Comparison of ENCODE assay signal across 15 cellular contexts in genomic region chr5:73290242-73290641, GRCh38.
DNase-seq lines count a peak whose midpoint lies in the region; ATAC-seq, FAIRE-seq and TF ChIP-seq lines count a peak whose summit lies in the region.
"Had no signal": no experiment of that assay in that cellular context is flagged by ENCODE, and none has a peak within 500 bp of the region (broad histone marks: within the 10 kb centered on the region; RNA-seq: fewer than 3 reads in every experiment).

No MANE protein-coding gene starts in this region.

- H2BK120ac ChIP-seq in H1 (replicated peaks; ENCODE audit: low read depth, low read length), result no peak overlapping the region

- H3K14ac ChIP-seq in H1 (ENCODE audit: insufficient read length), result no peak overlapping the region

- H4K5ac ChIP-seq in H1 (ENCODE audit: insufficient read length, low read depth, low read length), result no peak overlapping the region

- no peak overlapping the region for H3K23ac ChIP-seq in H1 (ENCODE audit: insufficient read length)

- no peaks in the 10 kb centered on the region; the same call in 1 of the 2 replicates for H3K23me2 ChIP-seq in H1 (ENCODE audit: low read depth, low read length)

- H3K4ac ChIP-seq in H1 (replicated peaks; ENCODE audit: insufficient read length, low read depth, low read length), result no peak overlapping the region

- H3K4me2 ChIP-seq in H1 (ENCODE audit: insufficient read depth in 1 of 2, low read depth in 2 of 2, low read length in 2 of 2) (no peak overlapping the region), osteoblast (ENCODE audit: insufficient read depth, low read length) (no peak overlapping the region)
- H3K4me2 ChIP-seq: BLaER1 treated with 17β-estradiol and CSF1 and Interleukin-3, amounts not matched to agents 10 nM and 100 nM had no signal

- no peak overlapping the region; the same call in 1 of the 2 replicates for H2BK20ac ChIP-seq in H1 (ENCODE audit: low read length)

- DNase-seq in AG04450 (ENCODE audit: low read depth, low spot score), result no peak
- no peak for DNase-seq in HFFc6
- DNase-seq in H1 (ENCODE audit: low read depth in 1 of 2, low spot score in 2 of 2), result no peak
- DNase-seq in osteoblast (ENCODE audit: insufficient read length, low spot score, missing footprints), result no peak
- DNase-seq in SIG-M5 (lab: John Stamatoyannopoulos, UW), result no peak
- DNase-seq: 8988T; CD4-positive, alpha-beta T cell; DMS79; H7; KG1 had no signal

- WGBS in H1 (ENCODE audit: extremely low coverage in 1 of 2, insufficient coverage in 1 of 2, insufficient read length in 1 of 2, insufficient replicate concordance in 2 of 2, low coverage in 1 of 2, low lambda C conversion rate in 2 of 2, missing lambda C conversion rate in 1 of 2), 2 experiments, result 89% methylated on average over 3 of the region's 3 CpGs; no CpG with 5 or more reads in 1 of the 2 experiments

- no peak overlapping the region for H3K18ac ChIP-seq in H1 (ENCODE audit: extremely low read depth, low read length)

- H3K79me2 ChIP-seq in H1 (ENCODE audit: control insufficient read depth in 1 of 2, insufficient read depth in 2 of 2, low read length in 2 of 2) (no peaks in the 10 kb centered on the region), osteoblast (ENCODE audit: insufficient read depth, low read length) (no peaks in the 10 kb centered on the region)

- CTCF ChIA-PET in AG04450 (lab: Charles Lee), result interaction anchor here (0.8 to 1.2 kb wide), 2 partner anchors 10 to 23 kb away, joined by 3 read pairs; no protein-coding TSS in a partner anchor
- CTCF ChIA-PET in H1 (lab: Charles Lee; ENCODE audit: partially characterized antibody), result interaction anchor here (1.0 to 1.3 kb wide), 3 partner anchors 9 to 74 kb away, joined by 3 to 4 read pairs (median 3); no protein-coding TSS in a partner anchor

- H2AFZ ChIP-seq in H1 (ENCODE audit: low read length) (no peak overlapping the region), osteoblast (ENCODE audit: low read length) (no peak overlapping the region)

- no peak overlapping the region for H2BK5ac ChIP-seq in H1 (ENCODE audit: low read depth, low read length)

- H2BK15ac ChIP-seq in H1 (ENCODE audit: low read length), result no peak overlapping the region

- TF ChIP-seq CTCF in AG04450 (IDR thresholded peaks at IDR 0.05; ENCODE audit: low read depth, low read length) (peak; percentile 20; the same call in 1 of the 2 replicates), HFFc6 (IDR thresholded peaks at IDR 0.05) (peak; percentile 39; the same call in 1 of the 2 replicates), H1 (IDR thresholded peaks at IDR 0.05; ENCODE audit: control extremely low read depth in 1 of 3, insufficient read depth in 1 of 3, low read depth in 1 of 3, low read length in 3 of 3) (no peak), osteoblast (IDR thresholded peaks at IDR 0.05; ENCODE audit: extremely low read depth, low read depth, low read length) (peak; percentile 6)

- H3K36me3 ChIP-seq in H1 (ENCODE audit: control insufficient read depth in 2 of 4, insufficient read depth in 4 of 4, low read length in 3 of 4) (no peaks in the 10 kb centered on the region), osteoblast (ENCODE audit: insufficient read depth, low read length) (no peaks in the 10 kb centered on the region)
- H3K36me3 ChIP-seq: BLaER1 treated with 17β-estradiol and CSF1 and Interleukin-3, amounts not matched to agents 10 nM and 100 nM had no signal

- 0 out of 2 replicates have a peak, but pooled peaks cover 3% of the 10 kb centered on the region for H3K9me3 Mint-ChIP-seq in HFFc6

- H3K4me3 Mint-ChIP-seq in HFFc6, result no peak overlapping the region
- H3K4me3 Mint-ChIP-seq: CD4-positive, alpha-beta T cell; IgD-negative memory B cell had no signal

- no peak for TF ChIP-seq POLR2A in H1 (IDR thresholded peaks at IDR 0.05; ENCODE audit: control extremely low read depth in 1 of 2, low read depth in 2 of 2, low read length in 2 of 2)

- TF ChIP-seq RAD21 in H1 (IDR thresholded peaks at IDR 0.05 in 1 of 2, conservative IDR thresholded peaks at IDR 0.05 in 1 of 2; ENCODE audit: low read depth in 2 of 2, low read length in 2 of 2), result no peak

- no peak overlapping the region for H4K8ac ChIP-seq in H1 (ENCODE audit: extremely low read depth, insufficient read depth, low read length)

- no peaks in the 10 kb centered on the region for H3K79me1 ChIP-seq in H1 (ENCODE audit: low read depth, low read length)

- no peak for FAIRE-seq in H1 (lab: Jason Lieb, UNC)
- FAIRE-seq: GM12891 had no signal

- no peak for ATAC-seq in GM21390 (IDR thresholded peaks at IDR 0.05; ENCODE audit: unreplicated experiment)
- no peak for ATAC-seq in HG02884 (IDR thresholded peaks at IDR 0.05; ENCODE audit: unreplicated experiment)

- no peak overlapping the region for H4K91ac ChIP-seq in H1 (replicated peaks; ENCODE audit: insufficient read length, low read length)

- H3K27ac ChIP-seq in AG04450 (ENCODE audit: low read depth, low read length) (no peak overlapping the region), H1 (ENCODE audit: low read depth, low read length) (no peak overlapping the region), osteoblast (ENCODE audit: low read depth, low read length) (no peak overlapping the region)
- H3K27ac ChIP-seq: BLaER1 treated with 17β-estradiol and CSF1 and Interleukin-3, amounts not matched to agents 10 nM and 100 nM had no signal

- 0 out of 2 replicates have a peak, but pooled peaks cover 4% of the 10 kb centered on the region for H3K36me3 Mint-ChIP-seq in HFFc6 (ENCODE audit: low read depth)

- peak overlapping the region; percentile 87 for H2AK5ac ChIP-seq in H1 (ENCODE audit: low read depth, low read length)

- no peak overlapping the region for H3K9ac ChIP-seq in H1 (replicated peaks in 1 of 4; ENCODE audit: extremely low read depth in 1 of 4, low read depth in 3 of 4, low read length in 3 of 4)
- H3K9ac ChIP-seq: BLaER1 treated with 17β-estradiol and CSF1 and Interleukin-3, amounts not matched to agents 10 nM and 100 nM had no signal

- peaks cover 12% of the 10 kb centered on the region for H3K27me3 Mint-ChIP-seq in HFFc6 (ENCODE audit: insufficient read depth)

- no peak overlapping the region for H3K27ac Mint-ChIP-seq in HFFc6
- H3K27ac Mint-ChIP-seq: CD4-positive, alpha-beta T cell; IgD-negative memory B cell had no signal

- no peaks in the 10 kb centered on the region for H3K9me3 ChIP-seq in AG04450 (ENCODE audit: control insufficient read depth, insufficient read depth, low read length)
- no peaks in the 10 kb centered on the region for H3K9me3 ChIP-seq in H1 (ENCODE audit: insufficient read depth in 2 of 2, low read depth in 1 of 2, low read length in 1 of 2)
- no peaks in the 10 kb centered on the region for H3K9me3 ChIP-seq in osteoblast (ENCODE audit: low read depth, low read length)

- no peak for TF ChIP-seq EP300 in H1 (IDR thresholded peaks at IDR 0.05; ENCODE audit: borderline replicate concordance in 1 of 2, low read depth in 2 of 2, low read length in 2 of 2)

- H3K4me3 ChIP-seq in AG04450 (ENCODE audit: low read depth, low read length) (no peak overlapping the region), H1 (ENCODE audit: extremely low read depth in 1 of 4, insufficient read depth in 2 of 4, low read depth in 3 of 4, low read length in 4 of 4) (no peak overlapping the region), osteoblast (ENCODE audit: insufficient read depth, low read length) (no peak overlapping the region)
- H3K4me3 ChIP-seq: BLaER1 treated with 17β-estradiol and CSF1 and Interleukin-3, amounts not matched to agents 10 nM and 100 nM had no signal

- peaks cover 0 to 17% (median 14%) of the 10 kb centered on the region in 4 experiments; a peak in 4 of 7 replicates for H3K4me1 ChIP-seq in H1 (replicated peaks in 1 of 4; ENCODE audit: control insufficient read depth in 3 of 4, insufficient read depth in 4 of 4, low read length in 3 of 4)
- H3K4me1 ChIP-seq in osteoblast (ENCODE audit: insufficient read depth, low read length), result no peaks in the 10 kb centered on the region
- H3K4me1 ChIP-seq: BLaER1 treated with 17β-estradiol and CSF1 and Interleukin-3, amounts not matched to agents 10 nM and 100 nM had no signal

- H3K4me1 Mint-ChIP-seq in HFFc6 (ENCODE audit: low read depth), result peaks cover 6% of the 10 kb centered on the region; the same call in 1 of the 2 replicates
- H3K4me1 Mint-ChIP-seq: IgD-negative memory B cell had no signal

- H2BK12ac ChIP-seq in H1 (ENCODE audit: low read depth, low read length), result no peak overlapping the region; the same call in 1 of the 2 replicates

- POLR2A ChIA-PET in AG04450 (lab: Yijun Ruan, JAX) (no interaction called here), H1 (lab: Charles Lee; ENCODE audit: partially characterized antibody) (no interaction called here)

- H3K56ac ChIP-seq in H1 (replicated peaks; ENCODE audit: insufficient read length, low read depth, low read length), result no peak overlapping the region

- H3K27me3 ChIP-seq in AG04450 (ENCODE audit: control insufficient read depth, insufficient read depth, low read length) (no peaks in the 10 kb centered on the region), H1 (replicated peaks in 1 of 4; ENCODE audit: control insufficient read depth in 3 of 4, extremely low read depth in 1 of 4, insufficient read depth in 3 of 4, low read length in 3 of 4) (peaks cover 1 to 10% (median 8%) of the 10 kb centered on the region in 4 experiments), osteoblast (ENCODE audit: insufficient read depth, low read length) (no peaks in the 10 kb centered on the region)

- H4K20me1 ChIP-seq in H1 (replicated peaks in 1 of 2; ENCODE audit: control insufficient read depth in 1 of 2, insufficient read depth in 2 of 2, low read length in 2 of 2) (no peaks in the 10 kb centered on the region), osteoblast (ENCODE audit: insufficient read depth, low read length) (no peaks in the 10 kb centered on the region)
- H4K20me1 ChIP-seq: BLaER1 treated with 17β-estradiol and CSF1 and Interleukin-3, amounts not matched to agents 10 nM and 100 nM had no signal

TF ChIP-seq in H1, 55 proteins besides CTCF, POLR2A, EP300 and RAD21 (continues in another document):
- TF ChIP-seq JUND (IDR thresholded peaks at IDR 0.05; ENCODE audit: low read length) (no peak), RNF2 (IDR thresholded peaks at IDR 0.05; ENCODE audit: borderline replicate concordance, low read depth, low read length, missing control alignments, poor library complexity, severe bottlenecking) (no peak), PHF8 (conservative IDR thresholded peaks at IDR 0.05; ENCODE audit: low read depth, low read length) (no peak), SIN3A (conservative IDR thresholded peaks at IDR 0.05 in 1 of 2, IDR thresholded peaks at IDR 0.05 in 1 of 2; ENCODE audit: low read depth in 1 of 2, low read length in 2 of 2) (no peak), GABPA (IDR thresholded peaks at IDR 0.05; ENCODE audit: borderline replicate concordance, insufficient read depth, low read length) (no peak), HDAC2 (IDR thresholded peaks at IDR 0.05; ENCODE audit: borderline replicate concordance in 1 of 2, low read depth in 2 of 2, low read length in 2 of 2) (no peak), POU5F1 (IDR thresholded peaks at IDR 0.05; ENCODE audit: low read depth, low read length) (no peak), NANOG (IDR thresholded peaks at IDR 0.05; ENCODE audit: insufficient read depth, low read depth, low read length, poor library complexity, severe bottlenecking) (no peak), RXRA (IDR thresholded peaks at IDR 0.05; ENCODE audit: insufficient read depth, low read depth, low read length) (no peak), NRF1 (IDR thresholded peaks at IDR 0.05; ENCODE audit: low read depth, low read length) (no peak)

Comparison
In these comparisons a context has a peak if more than half of its experiments do, and no peak if none do; other contexts are left out.
1. CTCF ChIP-seq: peak in AG04450 (single experiment), HFFc6 (single experiment) and osteoblast (single experiment); none in H1 (0 of 3).